ENCODE assay signal across 8 cellular contexts in the genomic region with DNA sequence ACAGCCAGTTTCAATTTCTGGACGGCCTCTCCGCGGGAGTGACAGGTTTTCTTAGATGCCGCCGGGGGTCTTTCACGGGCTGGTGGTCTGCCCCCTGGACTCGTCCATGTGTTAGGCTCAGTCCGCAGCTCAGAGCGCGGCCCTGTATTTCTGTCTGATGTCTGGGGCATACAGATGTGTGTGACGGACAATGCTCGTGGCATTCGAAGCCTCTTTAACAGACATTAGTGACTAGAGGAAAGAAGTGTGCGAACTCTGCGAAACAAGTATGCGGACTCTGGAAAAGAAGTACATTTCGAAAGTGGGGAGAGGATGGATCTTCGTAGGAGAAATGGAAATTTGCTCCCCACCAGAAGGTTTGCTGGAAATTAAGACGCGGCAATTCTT. TPM values are rescaled to one million over a fixed set of nuclear protein-coding genes. Genes with fewer than 3 reads are reported as not detected.
DNase-seq lines count a peak whose midpoint lies in the region; ATAC-seq lines count a peak whose summit lies in the region.

No MANE protein-coding gene starts in this region.

- H3K4me3 ChIP-seq in skeletal muscle cell (ENCODE audit: low read depth, low read length), result peak overlapping the region; percentile 86

- peak overlapping the region; percentile 95 for H3K4me3 Mint-ChIP-seq in activated T-helper 1 cell treated with anti-CD3 and anti-CD28 coated beads, Interleukin-12 subunit alpha, Interleukin-12 subunit beta, Interleukin-2, Interleukin-4 antibody, amounts not matched to agents 30 ng/mL and 10 ng/mL and 1 ng/mL, durations not matched to agents 14 hours and 24 hours and 36 hours

- peaks cover 9% of the 10 kb centered on the region for H3K27me3 Mint-ChIP-seq in activated T-helper 1 cell treated with anti-CD3 and anti-CD28 coated beads, Interleukin-12 subunit alpha, Interleukin-12 subunit beta, Interleukin-2, Interleukin-4 antibody, amounts not matched to agents 30 ng/mL and 10 ng/mL and 1 ng/mL, durations not matched to agents 14 hours and 24 hours and 36 hours (ENCODE audit: insufficient read depth)

- peaks cover 18% of the 10 kb centered on the region for H3K4me1 Mint-ChIP-seq in activated T-helper 1 cell treated with anti-CD3 and anti-CD28 coated beads, Interleukin-12 subunit alpha, Interleukin-12 subunit beta, Interleukin-2, Interleukin-4 antibody, amounts not matched to agents 30 ng/mL and 10 ng/mL and 1 ng/mL, durations not matched to agents 14 hours and 24 hours and 36 hours (ENCODE audit: low read depth)

- peak overlapping the region; percentile 98 for H3K27ac Mint-ChIP-seq in activated T-helper 1 cell treated with anti-CD3 and anti-CD28 coated beads, Interleukin-12 subunit alpha, Interleukin-12 subunit beta, Interleukin-2, Interleukin-4 antibody, amounts not matched to agents 30 ng/mL and 10 ng/mL and 1 ng/mL, durations not matched to agents 14 hours and 24 hours and 36 hours

- intact Hi-C loops in Right ventricle myocardium superior (cut with DNase I), result loop anchor here (10.0 kb wide), 2 partner anchors 53 to 193 kb away; partner anchors contain the start of gene SGCB
- intact Hi-C loops in Right ventricle myocardium inferior (cut with DNase I), result loop anchor here (2.0 to 5.0 kb wide), 2 partner anchors 65 to 195 kb away; no protein-coding TSS in a partner anchor
- intact Hi-C loops in activated T-helper 1 cell treated with anti-CD3 and anti-CD28 coated beads, Interleukin-12 subunit alpha, Interleukin-12 subunit beta, Interleukin-2, Interleukin-4 antibody, amounts not matched to agents 30 ng/mL and 10 ng/mL and 1 ng/mL, durations not matched to agents 14 hours and 24 hours and 36 hours (cut with micrococcal nuclease), result loop anchor here (1.0 to 5.0 kb wide), 2 partner anchors 11 to 1020 kb away; partner anchors contain the start of gene RASL11B
- intact Hi-C loops in left cardiac atrium (cut with DNase I), result loop anchor here in 1 of 2 donors (5.0 kb wide), 1 partner anchor 195 kb away; the partner anchor contains the start of gene SGCB

- DNase-seq in Right ventricle myocardium superior, result peak; percentile 48
- no peak for DNase-seq in Right ventricle myocardium inferior (ENCODE audit: missing footprints)
- no peak for DNase-seq in activated T-helper 1 cell treated with anti-CD3 and anti-CD28 coated beads, Interleukin-12 subunit alpha, Interleukin-12 subunit beta, Interleukin-2, Interleukin-4 antibody, amounts not matched to agents 30 ng/mL and 10 ng/mL and 1 ng/mL, durations not matched to agents 14 hours and 24 hours and 36 hours (ENCODE audit: low spot score)
- peak; percentile 50 for DNase-seq in left cardiac atrium
- no peak for DNase-seq in skeletal muscle cell (ENCODE audit: low read depth)
- DNase-seq in HPDE6-E6E7 (ENCODE audit: extremely low spot score), result no peak

- no peaks in the 10 kb centered on the region for H3K9me3 Mint-ChIP-seq in activated T-helper 1 cell treated with anti-CD3 and anti-CD28 coated beads, Interleukin-12 subunit alpha, Interleukin-12 subunit beta, Interleukin-2, Interleukin-4 antibody, amounts not matched to agents 30 ng/mL and 10 ng/mL and 1 ng/mL, durations not matched to agents 14 hours and 24 hours and 36 hours

- no peaks in the 10 kb centered on the region for H3K36me3 Mint-ChIP-seq in activated T-helper 1 cell treated with anti-CD3 and anti-CD28 coated beads, Interleukin-12 subunit alpha, Interleukin-12 subunit beta, Interleukin-2, Interleukin-4 antibody, amounts not matched to agents 30 ng/mL and 10 ng/mL and 1 ng/mL, durations not matched to agents 14 hours and 24 hours and 36 hours (ENCODE audit: low read depth)

- no peak for ATAC-seq in Right ventricle myocardium superior (ENCODE audit: poor library complexity)
- ATAC-seq in Right ventricle myocardium inferior, result no peak
- ATAC-seq in left cardiac atrium, result no peak
- ATAC-seq in HG03521 (IDR thresholded peaks at IDR 0.05; ENCODE audit: unreplicated experiment), result no peak
- no peak for ATAC-seq in GM18873 (IDR thresholded peaks at IDR 0.05; ENCODE audit: low FRiP score, unreplicated experiment)

RNA-seq across cellular contexts. Expression of gene DCUN1D4, which starts 0.8 kb away (rescaled TPM):
- 35.2 TPM for total RNA-seq in Right ventricle myocardium superior
- 38.7 TPM for total RNA-seq in Right ventricle myocardium inferior
- total RNA-seq in activated T-helper 1 cell treated with anti-CD3 and anti-CD28 coated beads, Interleukin-12 subunit alpha, Interleukin-12 subunit beta, Interleukin-2, Interleukin-4 antibody, amounts not matched to agents 30 ng/mL and 10 ng/mL and 1 ng/mL, durations not matched to agents 14 hours and 24 hours and 36 hours, result 29.7 and 40.7 TPM in 2 replicates
- total RNA-seq in left cardiac atrium, result 10 to 100 TPM; 49.1 to 50.9 TPM

Comparison
In these comparisons a context has a peak if more than half of its experiments do, and no peak if none do; other contexts are left out.
1. DNase-seq: peak in Right ventricle myocardium superior (single experiment) and left cardiac atrium (single experiment); none in Right ventricle myocardium inferior (single experiment), activated T-helper 1 cell treated with anti-CD3 and anti-CD28 coated beads, Interleukin-12 subunit alpha, Interleukin-12 subunit beta, Interleukin-2, Interleukin-4 antibody, amounts not matched to agents 30 ng/mL and 10 ng/mL and 1 ng/mL, durations not matched to agents 14 hours and 24 hours and 36 hours (single experiment), skeletal muscle cell (single experiment) and HPDE6-E6E7 (single experiment).